19 cellular contexts compared by ENCODE assay signal in genomic region chr6:24193364-24193763, GRCh38.
DNase-seq lines count a peak whose midpoint lies in the region; TF ChIP-seq lines count a peak whose summit lies in the region.
"Had no signal": no experiment of that assay in that cellular context is flagged by ENCODE, and none has a peak within 500 bp of the region (broad histone marks: within the 10 kb centered on the region; RNA-seq: fewer than 3 reads in every experiment).

No MANE protein-coding gene starts in this region.

- H3K4me3 Mint-ChIP-seq in Calu3 (ENCODE audit: low read depth, unreplicated experiment), result peak overlapping the region; percentile 37
- H3K4me3 Mint-ChIP-seq: B cell; CD14-positive monocyte; CD4-positive, alpha-beta memory T cell; CD4-positive, CD25-positive, alpha-beta regulatory T cell; CD8-positive, alpha-beta memory T cell had no signal

- H3K36me3 ChIP-seq in hepatocyte (replicated peaks; ENCODE audit: insufficient read depth, low read depth), result no peaks in the 10 kb centered on the region
- H3K36me3 ChIP-seq: BLaER1 treated with 17β-estradiol and CSF1 and Interleukin-3, amounts not matched to agents 10 nM and 100 nM had no signal

- in situ Hi-C loops in GM13977 (cut with MboI; ENCODE audit: low pct_unique_long_range_greater_than_20kb, low sequenced_read_pairs, unreplicated experiment), result no loop called here

- no peak for TF ChIP-seq CTCF in Calu3 (IDR thresholded peaks at IDR 0.05; ENCODE audit: unreplicated experiment)
- no peak for TF ChIP-seq CTCF in GM13977 (IDR thresholded peaks at IDR 0.05; ENCODE audit: extremely low read depth, insufficient read depth, missing control alignments)
- TF ChIP-seq CTCF in hepatocyte (IDR thresholded peaks at IDR 0.05; ENCODE audit: poor library complexity), result no peak

- BruUV-seq in Calu3 (replicated peaks; lab: Mats Ljungman, UMichigan), result no TSS peak

- CTCF ChIA-PET in Calu3 (lab: Charles Lee), result interaction anchor here (1.5 kb wide), 1 partner anchor 11 kb away, joined by 4 read pairs; no protein-coding TSS in a partner anchor

- H4K20me1 ChIP-seq in hepatocyte (ENCODE audit: insufficient read depth, poor library complexity, severe bottlenecking), result no peaks in the 10 kb centered on the region
- H4K20me1 ChIP-seq: BLaER1 treated with 17β-estradiol and CSF1 and Interleukin-3, amounts not matched to agents 10 nM and 100 nM had no signal

- no peaks in the 10 kb centered on the region for H3K79me2 ChIP-seq in hepatocyte

- peaks cover 35% of the 10 kb centered on the region for H3K36me3 Mint-ChIP-seq in Calu3 (ENCODE audit: insufficient read depth, unreplicated experiment)
- H3K36me3 Mint-ChIP-seq: CD14-positive monocyte; CD4-positive, alpha-beta memory T cell; CD4-positive, CD25-positive, alpha-beta regulatory T cell; CD8-positive, alpha-beta memory T cell had no signal

- H3K4me1 Mint-ChIP-seq in Calu3 (ENCODE audit: low read depth, unreplicated experiment), result peaks cover 68% of the 10 kb centered on the region
- H3K4me1 Mint-ChIP-seq: B cell; CD14-positive monocyte; CD4-positive, alpha-beta memory T cell; CD4-positive, CD25-positive, alpha-beta regulatory T cell; CD8-positive, alpha-beta memory T cell had no signal

- no peaks in the 10 kb centered on the region for H3K9me3 Mint-ChIP-seq in Calu3 (ENCODE audit: low read depth, unreplicated experiment)
- H3K9me3 Mint-ChIP-seq: CD4-positive, alpha-beta memory T cell; CD4-positive, CD25-positive, alpha-beta regulatory T cell; CD8-positive, alpha-beta memory T cell had no signal

- H3K27ac Mint-ChIP-seq in Calu3 (ENCODE audit: unreplicated experiment), result peak overlapping the region; percentile 67
- H3K27ac Mint-ChIP-seq: B cell; CD14-positive monocyte; CD4-positive, alpha-beta memory T cell; CD4-positive, CD25-positive, alpha-beta regulatory T cell; CD8-positive, alpha-beta memory T cell had no signal

- H3K4me2 ChIP-seq in hepatocyte, result no peak overlapping the region
- H3K4me2 ChIP-seq: A549; BLaER1 treated with 17β-estradiol and CSF1 and Interleukin-3, amounts not matched to agents 10 nM and 100 nM had no signal

- H3K27ac ChIP-seq in hepatocyte, result no peak overlapping the region
- H3K27ac ChIP-seq: 22Rv1; A549; BLaER1 treated with 17β-estradiol and CSF1 and Interleukin-3, amounts not matched to agents 10 nM and 100 nM had no signal

- H3K27me3 Mint-ChIP-seq in Calu3 (ENCODE audit: unreplicated experiment), result no peaks in the 10 kb centered on the region

- no peaks in the 10 kb centered on the region for H3K27me3 ChIP-seq in hepatocyte
- H3K27me3 ChIP-seq: BLaER1 treated with 17β-estradiol and CSF1 and Interleukin-3, amounts not matched to agents 10 nM and 100 nM had no signal

- no peaks in the 10 kb centered on the region for H3K9me2 ChIP-seq in hepatocyte (replicated peaks; ENCODE audit: insufficient read depth)

- H3K9me3 ChIP-seq in hepatocyte (ENCODE audit: low read depth), result no peaks in the 10 kb centered on the region
- H3K9me3 ChIP-seq: A549 had no signal

- intact Hi-C loops in Calu3 (cut with micrococcal nuclease; ENCODE audit: unreplicated experiment), result no loop called here

- DNase-seq in Calu3 (no peak), DMS53 treated with DMSO at 0.1 percent for 48 hours (lab: John Stamatoyannopoulos, UW; ENCODE audit: unreplicated experiment) (peak; percentile 9), kidney tubule cell (ENCODE audit: low spot score) (peak; percentile 33), renal cortical epithelial cell (ENCODE audit: low read depth) (peak; percentile 70), GM13977 (ENCODE audit: low spot score) (no peak), hepatocyte (ENCODE audit: low spot score) (no peak), OCI-M2 (lab: John Stamatoyannopoulos, UW; ENCODE audit: unreplicated experiment) (no peak)
- DNase-seq: AML-193; CD4-positive, alpha-beta memory T cell; CD4-positive, CD25-positive, alpha-beta regulatory T cell; CD8-positive, alpha-beta memory T cell; COR-L47; DMS79 treated with DMSO at 0.1 percent for 48 hours; GF-D8 had no signal

- H2AFZ ChIP-seq in hepatocyte, result no peak overlapping the region

- peaks cover 12% of the 10 kb centered on the region for H3K4me1 ChIP-seq in hepatocyte (ENCODE audit: insufficient read depth)
- H3K4me1 ChIP-seq: A549; BLaER1 treated with 17β-estradiol and CSF1 and Interleukin-3, amounts not matched to agents 10 nM and 100 nM had no signal

- H3K4me3 ChIP-seq in hepatocyte, result no peak overlapping the region
- H3K4me3 ChIP-seq: A549; BLaER1 treated with 17β-estradiol and CSF1 and Interleukin-3, amounts not matched to agents 10 nM and 100 nM had no signal

Comparison
In these comparisons a context has a peak if more than half of its experiments do, and no peak if none do; other contexts are left out.
1. DNase-seq: peak in DMS53 treated with DMSO at 0.1 percent for 48 hours (single experiment), kidney tubule cell (single experiment) and renal cortical epithelial cell (single experiment); none in Calu3 (single experiment), GM13977 (single experiment), hepatocyte (single experiment) and OCI-M2 (single experiment).